31 cellular contexts compared by ENCODE assay signal in genomic region chr2:74728842-74729241, GRCh38.
DNase-seq lines count a peak whose midpoint lies in the region; ATAC-seq, FAIRE-seq and TF ChIP-seq lines count a peak whose summit lies in the region.
"Had no signal": no experiment of that assay in that cellular context is flagged by ENCODE, and none has a peak within 500 bp of the region (broad histone marks: within the 10 kb centered on the region; RNA-seq: fewer than 3 reads in every experiment).

No MANE protein-coding gene starts in this region.

- TF ChIP-seq RAD21 in HepG2 (CRISPR knock-in tag; IDR thresholded peaks at IDR 0.05): no peak

- H3K36me3 ChIP-seq in HepG2 (replicated peaks in 1 of 2; ENCODE audit: control insufficient read depth in 1 of 2, insufficient read depth in 2 of 2, low read length in 2 of 2): no peaks in the 10 kb centered on the region
- H3K36me3 ChIP-seq in right lobe of liver: no peaks in the 10 kb centered on the region
- no peaks in the 10 kb centered on the region for H3K36me3 ChIP-seq in endothelial cell of umbilical vein (ENCODE audit: control insufficient read depth in 2 of 2, extremely low read depth in 1 of 2, insufficient read depth in 2 of 2, low read length in 2 of 2)
- H3K36me3 ChIP-seq: BE2C; BLaER1; BLaER1 treated with 17β-estradiol and CSF1 and Interleukin-3, amounts not matched to agents 10 nM and 100 nM had no signal

- H3K27ac ChIP-seq in HepG2 (ENCODE audit: extremely low read length, insufficient read depth, low read length): no peak overlapping the region
- no peak overlapping the region for H3K27ac ChIP-seq in right lobe of liver
- H3K27ac ChIP-seq in endothelial cell of umbilical vein (ENCODE audit: insufficient read depth, low read depth, low read length): no peak overlapping the region
- H3K27ac ChIP-seq: 22Rv1; A549; BLaER1; BLaER1 treated with 17β-estradiol and CSF1 and Interleukin-3, amounts not matched to agents 10 nM and 100 nM; C4-2B had no signal

- TF ChIP-seq EP300 in HepG2 (IDR thresholded peaks at IDR 0.05; ENCODE audit: low read depth in 2 of 2, low read length in 2 of 2) (no peak), HepG2 (CRISPR knock-in tag; IDR thresholded peaks at IDR 0.05; ENCODE audit: borderline replicate concordance) (no peak)

- DNase-seq in HepG2 (ENCODE audit: low spot score): no peak
- DNase-seq in right lobe of liver: no peak
- DNase-seq in endothelial cell of umbilical vein (ENCODE audit: low read depth, low spot score): no peak
- no peak for DNase-seq in RKO (ENCODE audit: low spot score)
- DNase-seq: 8988T; ACHN; AML-193; BE2C; C1 segment of cervical spinal cord; Caco-2; Calu3; CD4-positive, alpha-beta memory T cell; CD4-positive, alpha-beta T cell; CD4-positive, CD25-positive, alpha-beta regulatory T cell; CD8-positive, alpha-beta memory T cell; CD8-positive, alpha-beta T cell; COR-L47; DMS 273 treated with DMSO at 0.1 percent for 48 hours; DMS153; DMS53; DMS79; DMS79 treated with DMSO at 0.1 percent for 48 hours; DND-41; EL had no signal

- in situ Hi-C loops in HepG2 (cut with HindIII; ENCODE audit: extremely low pct_ligation_motif_present, low pct_unique_long_range_greater_than_20kb): no loop called here

- POLR2A ChIA-PET in HepG2 (lab: Yijun Ruan, JAX): no interaction called here
- POLR2A ChIA-PET in endothelial cell of umbilical vein (lab: Charles Lee): interaction anchor here (0.7 kb wide), 1 partner anchor 15 kb away, joined by 6 read pairs; no protein-coding TSS in a partner anchor

- intact Hi-C loops in HepG2 (cut with micrococcal nuclease; ENCODE audit: unreplicated experiment): no loop called here
- intact Hi-C loops in right lobe of liver (cut with DNase I): no loop called here
- intact Hi-C loops in endothelial cell of umbilical vein (cut with micrococcal nuclease): no loop called here

- TF ChIP-seq POLR2A in HepG2 (IDR thresholded peaks at IDR 0.05; ENCODE audit: insufficient read depth in 1 of 2, low read depth in 2 of 2, low read length in 2 of 2) (no peak), right lobe of liver (IDR thresholded peaks at IDR 0.05) (no peak), endothelial cell of umbilical vein (IDR thresholded peaks at IDR 0.05; ENCODE audit: low read depth, low read length) (no peak)

- H3K4me3 ChIP-seq in HepG2 (replicated peaks in 1 of 3; ENCODE audit: insufficient read depth in 1 of 3, low read depth in 2 of 3, low read length in 3 of 3) (no peak overlapping the region), right lobe of liver (no peak overlapping the region), endothelial cell of umbilical vein (replicated peaks in 1 of 3; ENCODE audit: insufficient read depth in 1 of 3, low read depth in 1 of 3, low read length in 3 of 3) (no peak overlapping the region)
- H3K4me3 ChIP-seq: A549; BLaER1; BLaER1 treated with 17β-estradiol and CSF1 and Interleukin-3, amounts not matched to agents 10 nM and 100 nM had no signal

- peaks cover 0 to 23% of the 10 kb centered on the region in 2 experiments; a peak in 3 of 5 replicates for H3K27me3 ChIP-seq in HepG2 (ENCODE audit: control insufficient read depth in 1 of 2, insufficient read depth in 2 of 2, low read length in 2 of 2)
- H3K27me3 ChIP-seq in right lobe of liver: no peaks in the 10 kb centered on the region
- H3K27me3 ChIP-seq in endothelial cell of umbilical vein (ENCODE audit: control insufficient read depth in 2 of 2, insufficient read depth in 2 of 2, low read length in 2 of 2): peaks cover 3 to 5% of the 10 kb centered on the region in 2 experiments
- H3K27me3 ChIP-seq: BE2C; BLaER1; BLaER1 treated with 17β-estradiol and CSF1 and Interleukin-3, amounts not matched to agents 10 nM and 100 nM had no signal

- H4K20me1 ChIP-seq in HepG2 (ENCODE audit: insufficient read depth, low read length) (no peaks in the 10 kb centered on the region), endothelial cell of umbilical vein (replicated peaks; ENCODE audit: control insufficient read depth, extremely low read depth, insufficient read depth, low read length) (no peaks in the 10 kb centered on the region)
- H4K20me1 ChIP-seq: BLaER1; BLaER1 treated with 17β-estradiol and CSF1 and Interleukin-3, amounts not matched to agents 10 nM and 100 nM had no signal

- dilution Hi-C loops in endothelial cell of umbilical vein (cut with MboI; ENCODE audit: extremely low pct_ligation_motif_present, low sequenced_read_pairs): no loop called here

- H3K9ac ChIP-seq in HepG2 (ENCODE audit: insufficient read depth, low read depth, low read length) (no peak overlapping the region), endothelial cell of umbilical vein (replicated peaks; ENCODE audit: extremely low read depth, insufficient read depth, low read length) (no peak overlapping the region)
- H3K9ac ChIP-seq: BLaER1; BLaER1 treated with 17β-estradiol and CSF1 and Interleukin-3, amounts not matched to agents 10 nM and 100 nM had no signal

- CTCF ChIA-PET in HepG2 (lab: Yijun Ruan, JAX; ENCODE audit: low intra/inter-chr PET ratio, low total read pairs) (no interaction called here), endothelial cell of umbilical vein (lab: Charles Lee) (no interaction called here)

- BruUV-seq in HepG2 (replicated peaks; lab: Mats Ljungman, UMichigan) (no TSS peak), endothelial cell of umbilical vein (replicated peaks; lab: Mats Ljungman, UMichigan) (no TSS peak)

- peaks cover 9% of the 10 kb centered on the region; the same call in 1 of the 2 replicates for H3K4me1 ChIP-seq in HepG2 (ENCODE audit: insufficient read depth, low read length)
- H3K4me1 ChIP-seq in right lobe of liver: no peaks in the 10 kb centered on the region
- H3K4me1 ChIP-seq in endothelial cell of umbilical vein (ENCODE audit: control insufficient read depth, extremely low read depth, insufficient read depth, low read length): no peaks in the 10 kb centered on the region
- H3K4me1 ChIP-seq: A549, BE2C, Caco-2 had no signal

- no peak for FAIRE-seq in HepG2 (lab: Jason Lieb, UNC)
- FAIRE-seq in endothelial cell of umbilical vein (lab: Jason Lieb, UNC): peak; percentile 55
- FAIRE-seq: A204.1, D721Med had no signal

- ATAC-seq in HepG2 (no peak), right lobe of liver (no peak)
- ATAC-seq: A549; CD8-positive, alpha-beta T cell had no signal

- H3K79me2 ChIP-seq in HepG2 (ENCODE audit: insufficient read depth, low read length) (no peaks in the 10 kb centered on the region), endothelial cell of umbilical vein (ENCODE audit: control insufficient read depth, insufficient read depth, low read length) (no peaks in the 10 kb centered on the region)

- H3K9me1 ChIP-seq in endothelial cell of umbilical vein (replicated peaks; ENCODE audit: control insufficient read depth, extremely low read depth, insufficient read depth, low read length): no peaks in the 10 kb centered on the region

- WGBS in HepG2 (ENCODE audit: low lambda C conversion rate): 3% methylated on average over 2 of the region's 2 CpGs
- 36% methylated on average over 2 of the region's 2 CpGs for WGBS in right lobe of liver (ENCODE audit: insufficient coverage, low coverage, low lambda C conversion rate, missing lambda C conversion rate)

- no peak overlapping the region for H3K4me2 ChIP-seq in HepG2 (ENCODE audit: low read depth, low read length)
- no peak overlapping the region for H3K4me2 ChIP-seq in endothelial cell of umbilical vein (ENCODE audit: insufficient read depth, low read length)
- H3K4me2 ChIP-seq: A549; BLaER1; BLaER1 treated with 17β-estradiol and CSF1 and Interleukin-3, amounts not matched to agents 10 nM and 100 nM had no signal

- H3K9me3 ChIP-seq in HepG2 (ENCODE audit: low read length): no peaks in the 10 kb centered on the region
- no peaks in the 10 kb centered on the region for H3K9me3 ChIP-seq in right lobe of liver
- no peaks in the 10 kb centered on the region for H3K9me3 ChIP-seq in endothelial cell of umbilical vein (replicated peaks; ENCODE audit: control insufficient read depth, insufficient read depth, low read length)
- H3K9me3 ChIP-seq: BE2C, Caco-2 had no signal

- H2AFZ ChIP-seq in HepG2 (ENCODE audit: low read length): no peak overlapping the region
- no peak overlapping the region for H2AFZ ChIP-seq in endothelial cell of umbilical vein (ENCODE audit: low read depth, low read length)

- TF ChIP-seq CTCF in HepG2 (CRISPR knock-in tag; IDR thresholded peaks at IDR 0.05): no peak
- no peak for TF ChIP-seq CTCF in right lobe of liver (IDR thresholded peaks at IDR 0.05)
- no peak for TF ChIP-seq CTCF in endothelial cell of umbilical vein (IDR thresholded peaks at IDR 0.05; ENCODE audit: extremely low read depth in 1 of 2, insufficient read depth in 1 of 2, low read depth in 1 of 2, low read length in 2 of 2)

TF ChIP-seq in HepG2, 621 proteins besides CTCF, POLR2A, EP300 and RAD21:
- peak; percentile 93 for TF ChIP-seq FOXP1 (IDR thresholded peaks at IDR 0.05)
- no peak for TF ChIP-seq FOXP1 (CRISPR knock-in tag; IDR thresholded peaks at IDR 0.05)
- TF ChIP-seq ETV6 (CRISPR knock-in tag; conservative IDR thresholded peaks at IDR 0.05): no peak

TF ChIP-seq in endothelial cell of umbilical vein, 7 proteins besides CTCF, POLR2A, EP300 and RAD21:
- TF ChIP-seq, protein P1, sequence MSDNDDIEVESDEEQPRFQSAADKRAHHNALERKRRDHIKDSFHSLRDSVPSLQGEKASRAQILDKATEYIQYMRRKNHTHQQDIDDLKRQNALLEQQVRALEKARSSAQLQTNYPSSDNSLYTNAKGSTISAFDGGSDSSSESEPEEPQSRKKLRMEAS (IDR thresholded peaks at IDR 0.05; ENCODE audit: insufficient read depth, insufficient read length): no peak
- TF ChIP-seq POLR2AphosphoS5 (IDR thresholded peaks at IDR 0.05; ENCODE audit: insufficient read depth, low read depth, low read length) (no peak), MYC (IDR thresholded peaks at IDR 0.05; ENCODE audit: low read depth, low read length) (no peak), EZH2 (IDR thresholded peaks at IDR 0.05; ENCODE audit: borderline replicate concordance, low read depth, low read length, severe bottlenecking) (no peak), JUN (IDR thresholded peaks at IDR 0.05; ENCODE audit: borderline replicate concordance, insufficient read depth, insufficient read length, low read depth) (no peak), GATA2 (IDR thresholded peaks at IDR 0.05; ENCODE audit: insufficient read depth, insufficient read length, low read depth, low read length) (no peak), FOS (IDR thresholded peaks at IDR 0.05; ENCODE audit: borderline replicate concordance, insufficient read depth, low read length) (no peak)
